ENCODE assay signal across 8 cellular contexts in genomic region chr6:78867020-78867369, GRCh38. TPM values are rescaled to one million over a fixed set of nuclear protein-coding genes. Genes with fewer than 3 reads are reported as not detected.
DNase-seq lines count a peak whose midpoint lies in the region; ATAC-seq and TF ChIP-seq lines count a peak whose summit lies in the region.

No MANE protein-coding gene starts in this region.

- peaks cover 23% of the 10 kb centered on the region for H3K4me1 ChIP-seq in DND-41 (ENCODE audit: insufficient read depth, low read length)
- no peaks in the 10 kb centered on the region for H3K4me1 ChIP-seq in HUES64 (ENCODE audit: insufficient read depth, low read length)
- H3K4me1 ChIP-seq in muscle layer of colon (ENCODE audit: insufficient read depth, low read length), result peaks cover 5% of the 10 kb centered on the region

- H3K27ac ChIP-seq in DND-41 (ENCODE audit: low read length), result peak overlapping the region; percentile 89
- H3K27ac ChIP-seq in HUES64 (ENCODE audit: low read depth, low read length), result peak overlapping the region; percentile 82; the same call in 1 of the 2 replicates
- H3K27ac ChIP-seq in coronary artery, result peak overlapping the region; percentile 12 to 54
- H3K27ac ChIP-seq in muscle layer of colon (ENCODE audit: low read depth, low read length), result no peak overlapping the region

- WGBS in HUES64, result 14% methylated on average over 13 of the region's 13 CpGs

- ATAC-seq in DND-41 (ENCODE audit: insufficient read depth, low read depth) (peak; percentile 62), GM21528 (IDR thresholded peaks at IDR 0.05; ENCODE audit: low FRiP score, unreplicated experiment) (peak; percentile 48)

- H3K9me3 ChIP-seq in DND-41 (ENCODE audit: insufficient read depth, low read length, severe bottlenecking) (no peaks in the 10 kb centered on the region), HUES64 (ENCODE audit: insufficient read depth, low read depth, low read length) (no peaks in the 10 kb centered on the region), muscle layer of colon (ENCODE audit: low read length) (no peaks in the 10 kb centered on the region)

- H3K4me2 ChIP-seq in DND-41 (ENCODE audit: insufficient read depth, low read length), result peak overlapping the region; percentile 79

- no peaks in the 10 kb centered on the region for H4K20me1 ChIP-seq in DND-41 (ENCODE audit: insufficient read depth, low read length)

- H3K79me2 ChIP-seq in DND-41 (ENCODE audit: insufficient read depth, low read length), result peaks cover 16% of the 10 kb centered on the region

- peak overlapping the region; percentile 99 for H2AFZ ChIP-seq in DND-41 (ENCODE audit: low read depth, low read length)

- H3K4me3 ChIP-seq in DND-41 (ENCODE audit: low read depth in 1 of 2, low read length in 2 of 2) (peak overlapping the region; percentile 79 to 88), HUES64 (ENCODE audit: low read length) (peak overlapping the region; percentile 73), coronary artery (peak overlapping the region; percentile 92), muscle layer of colon (ENCODE audit: low read depth in 1 of 2, low read length in 2 of 2) (peak overlapping the region; percentile 84 to 96)

- no peak for DNase-seq in DND-41
- DNase-seq in coronary artery (ENCODE audit: low spot score), result no peak
- DNase-seq in DMS153 treated with DMSO at 0.1 percent for 48 hours (lab: John Stamatoyannopoulos, UW; ENCODE audit: unreplicated experiment), result no peak
- DNase-seq in DMS153 (lab: John Stamatoyannopoulos, UW), result no peak
- DNase-seq in RKO (ENCODE audit: low spot score), result no peak

- peak overlapping the region; percentile 85 for H3K9ac ChIP-seq in DND-41 (ENCODE audit: low read depth, low read length)
- peak overlapping the region; percentile 75; the same call in 1 of the 2 replicates for H3K9ac ChIP-seq in HUES64 (ENCODE audit: low read depth, low read length)
- H3K9ac ChIP-seq in muscle layer of colon (ENCODE audit: low read length), result peak overlapping the region; percentile 44

- H3K27me3 ChIP-seq in DND-41 (ENCODE audit: insufficient read depth, low read length, poor library complexity) (no peaks in the 10 kb centered on the region), HUES64 (ENCODE audit: insufficient read depth, low read length) (no peaks in the 10 kb centered on the region), muscle layer of colon (ENCODE audit: control insufficient read depth in 1 of 2, insufficient read depth in 2 of 2, low read length in 2 of 2) (no peaks in the 10 kb centered on the region)

- TF ChIP-seq CTCF in DND-41 (IDR thresholded peaks at IDR 0.05; ENCODE audit: borderline replicate concordance, extremely low read depth, low read length, poor library complexity, severe bottlenecking) (no peak), coronary artery (IDR thresholded peaks at IDR 0.05) (no peak)

- H3K36me3 ChIP-seq in DND-41 (ENCODE audit: insufficient read depth, low read length) (peaks cover 8% of the 10 kb centered on the region), HUES64 (ENCODE audit: insufficient read depth, low read length) (no peaks in the 10 kb centered on the region), muscle layer of colon (ENCODE audit: insufficient read depth, low read length) (no peaks in the 10 kb centered on the region)

RNA-seq across cellular contexts. Expression of gene IRAK1BP1, which starts 0.4 kb away (rescaled TPM):
- 4.5 TPM for polyA plus RNA-seq in HUES64 (2013, experiment 1 of 2)
- 5.6 TPM for polyA plus RNA-seq in HUES64 (2013, experiment 2 of 2)
